ENCODE assay signal across 18 cellular contexts in genomic region chr5:88787856-88788255, GRCh38.
A peak's percentile ranks its signal among the peaks of the same experiment; 100 is the strongest.
DNase-seq lines count a peak whose midpoint lies in the region; ATAC-seq and TF ChIP-seq lines count a peak whose summit lies in the region.
"Had no signal": no experiment of that assay in that cellular context is flagged by ENCODE, and none has a peak within 500 bp of the region (broad histone marks: within the 10 kb centered on the region; RNA-seq: fewer than 3 reads in every experiment).

No MANE protein-coding gene starts in this region.

- H3K9me3 Mint-ChIP-seq in brain (no peaks in the 10 kb centered on the region), nephron progenitor cell (no peaks in the 10 kb centered on the region)
- no peaks in the 10 kb centered on the region for H3K9me3 Mint-ChIP-seq in activated CD4-positive, alpha-beta T cell treated with anti-CD3 and anti-CD28 coated beads, Interleukin-2, amount 10 ng/mL, durations not matched to agents 7 days and 5 days
- H3K9me3 Mint-ChIP-seq: CD4-positive, alpha-beta memory T cell had no signal

- POLR2A ChIA-PET in activated CD4-positive, alpha-beta T cell treated with anti-CD3 and anti-CD28 coated beads, Interleukin-2, amount 10 ng/mL, durations not matched to agents 7 days and 5 days (lab: Charles Lee): no interaction called here

- H3K4me3 ChIP-seq in right cardiac atrium (ENCODE audit: low read length): no peak overlapping the region

- TF ChIP-seq CTCF in brain (conservative IDR thresholded peaks at IDR 0.05) (no peak), nephron progenitor cell (IDR thresholded peaks at IDR 0.05) (no peak)

- WGBS in right cardiac atrium: 92% methylated on average over 3 of the region's 3 CpGs

- H3K4me3 Mint-ChIP-seq in brain: peak overlapping the region in 2 of 5 experiments; percentile 0 to 9
- no peak overlapping the region for H3K4me3 Mint-ChIP-seq in nephron progenitor cell
- no peak overlapping the region for H3K4me3 Mint-ChIP-seq in activated CD4-positive, alpha-beta T cell treated with anti-CD3 and anti-CD28 coated beads, Interleukin-2, amount 10 ng/mL, durations not matched to agents 7 days and 5 days
- H3K4me3 Mint-ChIP-seq: activated CD8-positive, alpha-beta memory T cell treated with anti-CD3 and anti-CD28 coated beads, Interleukin-2, amount 10 ng/mL, durations not matched to agents 7 days and 5 days; CD4-positive, alpha-beta memory T cell; T-helper 17 cell had no signal

- H3K27ac ChIP-seq in right cardiac atrium (ENCODE audit: low read length): peak overlapping the region; percentile 45

- no peaks in the 10 kb centered on the region for H3K36me3 Mint-ChIP-seq in brain
- no peaks in the 10 kb centered on the region for H3K36me3 Mint-ChIP-seq in nephron progenitor cell (ENCODE audit: low read depth)
- H3K36me3 Mint-ChIP-seq in activated CD4-positive, alpha-beta T cell treated with anti-CD3 and anti-CD28 coated beads, Interleukin-2, amount 10 ng/mL, durations not matched to agents 7 days and 5 days (ENCODE audit: low read depth): no peaks in the 10 kb centered on the region
- H3K36me3 Mint-ChIP-seq: activated CD8-positive, alpha-beta memory T cell treated with anti-CD3 and anti-CD28 coated beads, Interleukin-2, amount 10 ng/mL, durations not matched to agents 7 days and 5 days; CD4-positive, alpha-beta memory T cell had no signal

- DNase-seq in right cardiac atrium (no peak), Right ventricle myocardium inferior (ENCODE audit: missing footprints) (no peak), nephron progenitor cell (no peak)
- no peak for DNase-seq in activated CD4-positive, alpha-beta T cell treated with anti-CD3 and anti-CD28 coated beads, Interleukin-2, amount 10 ng/mL, durations not matched to agents 7 days and 5 days
- DNase-seq: activated CD8-positive, alpha-beta memory T cell treated with anti-CD3 and anti-CD28 coated beads, Interleukin-2, amount 10 ng/mL, durations not matched to agents 7 days and 5 days; CD4-positive, alpha-beta memory T cell; effector CD4-positive, alpha-beta T cell; GOT3; Kasumi-1; left ventricle myocardium superior; NCI-H146; SHP77; stimulated activated naive CD8-positive, alpha-beta T cell treated with anti-CD3 and anti-CD28 coated beads, Interleukin-15, Interleukin-2, amounts not matched to agents 100 U/mL and 50 U/mL, for 24 hours; T-helper 17 cell had no signal

- no peak for ATAC-seq in right cardiac atrium
- no peak for ATAC-seq in Right ventricle myocardium inferior
- ATAC-seq in HG03378 (IDR thresholded peaks at IDR 0.05; ENCODE audit: unreplicated experiment): no peak
- ATAC-seq in GM18873 (IDR thresholded peaks at IDR 0.05; ENCODE audit: low FRiP score, unreplicated experiment): no peak
- no peak for ATAC-seq in GM18907 (IDR thresholded peaks at IDR 0.05; ENCODE audit: unreplicated experiment)
- ATAC-seq: activated CD8-positive, alpha-beta memory T cell treated with anti-CD3 and anti-CD28 coated beads, Interleukin-2, amount 10 ng/mL, durations not matched to agents 7 days and 5 days; left ventricle myocardium superior; stimulated activated naive CD8-positive, alpha-beta T cell treated with anti-CD3 and anti-CD28 coated beads, Interleukin-15, Interleukin-2, amounts not matched to agents 100 U/mL and 50 U/mL, for 24 hours; T-helper 17 cell had no signal

- H3K27me3 Mint-ChIP-seq in brain (no peaks in the 10 kb centered on the region), nephron progenitor cell (ENCODE audit: low read depth, poor library complexity) (no peaks in the 10 kb centered on the region)
- peaks cover 12% of the 10 kb centered on the region for H3K27me3 Mint-ChIP-seq in activated CD4-positive, alpha-beta T cell treated with anti-CD3 and anti-CD28 coated beads, Interleukin-2, amount 10 ng/mL, durations not matched to agents 7 days and 5 days
- H3K27me3 Mint-ChIP-seq: CD4-positive, alpha-beta memory T cell; T-helper 17 cell had no signal

- H3K27ac Mint-ChIP-seq in brain (peak overlapping the region in 3 of 5 experiments; percentile 6 to 61 (median 14)), nephron progenitor cell (peak overlapping the region; percentile 71)
- H3K27ac Mint-ChIP-seq in activated CD4-positive, alpha-beta T cell treated with anti-CD3 and anti-CD28 coated beads, Interleukin-2, amount 10 ng/mL, durations not matched to agents 7 days and 5 days: no peak overlapping the region
- H3K27ac Mint-ChIP-seq: activated CD8-positive, alpha-beta memory T cell treated with anti-CD3 and anti-CD28 coated beads, Interleukin-2, amount 10 ng/mL, durations not matched to agents 7 days and 5 days; CD4-positive, alpha-beta memory T cell; T-helper 17 cell had no signal

- no peaks in the 10 kb centered on the region for H3K27me3 ChIP-seq in right cardiac atrium (ENCODE audit: control insufficient read depth, insufficient read depth)

- H3K4me1 ChIP-seq in right cardiac atrium (ENCODE audit: control insufficient read depth, insufficient read depth, low read length): peaks cover 4% of the 10 kb centered on the region

- no peaks in the 10 kb centered on the region for H3K9me3 ChIP-seq in right cardiac atrium (ENCODE audit: control insufficient read depth, low read length)

- H3K4me1 Mint-ChIP-seq in brain (peaks cover 43% of the 10 kb centered on the region), nephron progenitor cell (peaks cover 32% of the 10 kb centered on the region)
- no peaks in the 10 kb centered on the region for H3K4me1 Mint-ChIP-seq in activated CD4-positive, alpha-beta T cell treated with anti-CD3 and anti-CD28 coated beads, Interleukin-2, amount 10 ng/mL, durations not matched to agents 7 days and 5 days
- H3K4me1 Mint-ChIP-seq: activated CD8-positive, alpha-beta memory T cell treated with anti-CD3 and anti-CD28 coated beads, Interleukin-2, amount 10 ng/mL, durations not matched to agents 7 days and 5 days; CD4-positive, alpha-beta memory T cell had no signal

- CTCF ChIA-PET in activated CD4-positive, alpha-beta T cell treated with anti-CD3 and anti-CD28 coated beads, Interleukin-2, amount 10 ng/mL, durations not matched to agents 7 days and 5 days (lab: Charles Lee): no interaction called here

- intact Hi-C loops in right cardiac atrium (cut with DNase I): loop anchor here in 1 of 4 donors (5.0 kb wide), 1 partner anchor 94 kb away; the partner anchor contains the start of gene MEF2C
- intact Hi-C loops in Right ventricle myocardium inferior (cut with DNase I): loop anchor here (5.0 kb wide), 2 partner anchors 39 to 56 kb away; no protein-coding TSS in a partner anchor
